1 cellular context compared by ENCODE assay signal in the genomic region with DNA sequence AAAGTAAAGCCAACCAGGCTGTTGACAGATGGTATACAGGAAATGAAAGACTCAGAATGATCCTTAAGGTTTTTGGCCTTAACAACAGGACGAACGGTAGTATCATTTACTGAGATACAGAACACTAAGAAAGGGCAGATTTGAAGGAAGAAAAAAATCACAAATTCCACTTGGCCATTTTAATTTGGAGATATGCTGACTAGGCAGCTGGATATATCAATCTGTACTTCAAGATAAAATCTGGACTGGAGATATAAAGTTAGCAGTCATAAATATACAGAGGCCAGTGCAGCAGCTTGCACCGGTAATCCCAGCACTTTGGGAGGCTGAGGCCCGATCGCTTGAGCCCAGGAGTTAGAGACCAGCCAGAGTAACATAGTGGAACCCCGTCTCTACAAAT.
A peak's percentile ranks its signal among the peaks of the same experiment; 100 is the strongest.
TF ChIP-seq lines count a peak whose summit lies in the region.

No MANE protein-coding gene starts in this region.

TF ChIP-seq in HepG2, 621 proteins besides CTCF, POLR2A, EP300 and RAD21:
- TF ChIP-seq ZNF101 (CRISPR knock-in tag; IDR thresholded peaks at IDR 0.05; ENCODE audit: borderline replicate concordance, low read depth) = no peak
- TF ChIP-seq SCMH1 (CRISPR knock-in tag; IDR thresholded peaks at IDR 0.05; ENCODE audit: borderline replicate concordance) = no peak
- peak; percentile 54 to 77; a peak in 3 of 4 replicates for TF ChIP-seq MAFK (conservative IDR thresholded peaks at IDR 0.05 in 1 of 2, IDR thresholded peaks at IDR 0.05 in 1 of 2; ENCODE audit: low read length in 2 of 2)
- peak; percentile 34; the same call in 1 of the 2 replicates for TF ChIP-seq MAFF (IDR thresholded peaks at IDR 0.05; ENCODE audit: low read depth, low read length)
- TF ChIP-seq, protein P1, sequence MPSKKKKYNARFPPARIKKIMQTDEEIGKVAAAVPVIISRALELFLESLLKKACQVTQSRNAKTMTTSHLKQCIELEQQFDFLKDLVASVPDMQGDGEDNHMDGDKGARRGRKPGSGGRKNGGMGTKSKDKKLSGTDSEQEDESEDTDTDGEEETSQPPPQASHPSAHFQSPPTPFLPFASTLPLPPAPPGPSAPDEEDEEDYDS (CRISPR knock-in tag; IDR thresholded peaks at IDR 0.05) = no peak
- no peak for TF ChIP-seq MED8 (CRISPR knock-in tag; IDR thresholded peaks at IDR 0.05; ENCODE audit: insufficient replicate concordance)
- TF ChIP-seq ZNF3 (CRISPR knock-in tag; IDR thresholded peaks at IDR 0.05) = no peak
- TF ChIP-seq, protein P2, sequence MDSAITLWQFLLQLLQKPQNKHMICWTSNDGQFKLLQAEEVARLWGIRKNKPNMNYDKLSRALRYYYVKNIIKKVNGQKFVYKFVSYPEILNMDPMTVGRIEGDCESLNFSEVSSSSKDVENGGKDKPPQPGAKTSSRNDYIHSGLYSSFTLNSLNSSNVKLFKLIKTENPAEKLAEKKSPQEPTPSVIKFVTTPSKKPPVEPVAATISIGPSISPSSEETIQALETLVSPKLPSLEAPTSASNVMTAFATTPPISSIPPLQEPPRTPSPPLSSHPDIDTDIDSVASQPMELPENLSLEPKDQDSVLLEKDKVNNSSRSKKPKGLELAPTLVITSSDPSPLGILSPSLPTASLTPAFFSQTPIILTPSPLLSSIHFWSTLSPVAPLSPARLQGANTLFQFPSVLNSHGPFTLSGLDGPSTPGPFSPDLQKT (CRISPR knock-in tag; IDR thresholded peaks at IDR 0.05; ENCODE audit: borderline replicate concordance) = no peak
- TF ChIP-seq, protein P3, sequence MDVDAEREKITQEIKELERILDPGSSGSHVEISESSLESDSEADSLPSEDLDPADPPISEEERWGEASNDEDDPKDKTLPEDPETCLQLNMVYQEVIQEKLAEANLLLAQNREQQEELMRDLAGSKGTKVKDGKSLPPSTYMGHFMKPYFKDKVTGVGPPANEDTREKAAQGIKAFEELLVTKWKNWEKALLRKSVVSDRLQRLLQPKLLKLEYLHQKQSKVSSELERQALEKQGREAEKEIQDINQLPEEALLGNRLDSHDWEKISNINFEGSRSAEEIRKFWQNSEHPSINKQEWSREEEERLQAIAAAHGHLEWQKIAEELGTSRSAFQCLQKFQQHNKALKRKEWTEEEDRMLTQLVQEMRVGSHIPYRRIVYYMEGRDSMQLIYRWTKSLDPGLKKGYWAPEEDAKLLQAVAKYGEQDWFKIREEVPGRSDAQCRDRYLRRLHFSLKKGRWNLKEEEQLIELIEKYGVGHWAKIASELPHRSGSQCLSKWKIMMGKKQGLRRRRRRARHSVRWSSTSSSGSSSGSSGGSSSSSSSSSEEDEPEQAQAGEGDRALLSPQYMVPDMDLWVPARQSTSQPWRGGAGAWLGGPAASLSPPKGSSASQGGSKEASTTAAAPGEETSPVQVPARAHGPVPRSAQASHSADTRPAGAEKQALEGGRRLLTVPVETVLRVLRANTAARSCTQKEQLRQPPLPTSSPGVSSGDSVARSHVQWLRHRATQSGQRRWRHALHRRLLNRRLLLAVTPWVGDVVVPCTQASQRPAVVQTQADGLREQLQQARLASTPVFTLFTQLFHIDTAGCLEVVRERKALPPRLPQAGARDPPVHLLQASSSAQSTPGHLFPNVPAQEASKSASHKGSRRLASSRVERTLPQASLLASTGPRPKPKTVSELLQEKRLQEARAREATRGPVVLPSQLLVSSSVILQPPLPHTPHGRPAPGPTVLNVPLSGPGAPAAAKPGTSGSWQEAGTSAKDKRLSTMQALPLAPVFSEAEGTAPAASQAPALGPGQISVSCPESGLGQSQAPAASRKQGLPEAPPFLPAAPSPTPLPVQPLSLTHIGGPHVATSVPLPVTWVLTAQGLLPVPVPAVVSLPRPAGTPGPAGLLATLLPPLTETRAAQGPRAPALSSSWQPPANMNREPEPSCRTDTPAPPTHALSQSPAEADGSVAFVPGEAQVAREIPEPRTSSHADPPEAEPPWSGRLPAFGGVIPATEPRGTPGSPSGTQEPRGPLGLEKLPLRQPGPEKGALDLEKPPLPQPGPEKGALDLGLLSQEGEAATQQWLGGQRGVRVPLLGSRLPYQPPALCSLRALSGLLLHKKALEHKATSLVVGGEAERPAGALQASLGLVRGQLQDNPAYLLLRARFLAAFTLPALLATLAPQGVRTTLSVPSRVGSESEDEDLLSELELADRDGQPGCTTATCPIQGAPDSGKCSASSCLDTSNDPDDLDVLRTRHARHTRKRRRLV (CRISPR knock-in tag; IDR thresholded peaks at IDR 0.05) = no peak
